8 cellular contexts compared by ENCODE assay signal in the genomic region with DNA sequence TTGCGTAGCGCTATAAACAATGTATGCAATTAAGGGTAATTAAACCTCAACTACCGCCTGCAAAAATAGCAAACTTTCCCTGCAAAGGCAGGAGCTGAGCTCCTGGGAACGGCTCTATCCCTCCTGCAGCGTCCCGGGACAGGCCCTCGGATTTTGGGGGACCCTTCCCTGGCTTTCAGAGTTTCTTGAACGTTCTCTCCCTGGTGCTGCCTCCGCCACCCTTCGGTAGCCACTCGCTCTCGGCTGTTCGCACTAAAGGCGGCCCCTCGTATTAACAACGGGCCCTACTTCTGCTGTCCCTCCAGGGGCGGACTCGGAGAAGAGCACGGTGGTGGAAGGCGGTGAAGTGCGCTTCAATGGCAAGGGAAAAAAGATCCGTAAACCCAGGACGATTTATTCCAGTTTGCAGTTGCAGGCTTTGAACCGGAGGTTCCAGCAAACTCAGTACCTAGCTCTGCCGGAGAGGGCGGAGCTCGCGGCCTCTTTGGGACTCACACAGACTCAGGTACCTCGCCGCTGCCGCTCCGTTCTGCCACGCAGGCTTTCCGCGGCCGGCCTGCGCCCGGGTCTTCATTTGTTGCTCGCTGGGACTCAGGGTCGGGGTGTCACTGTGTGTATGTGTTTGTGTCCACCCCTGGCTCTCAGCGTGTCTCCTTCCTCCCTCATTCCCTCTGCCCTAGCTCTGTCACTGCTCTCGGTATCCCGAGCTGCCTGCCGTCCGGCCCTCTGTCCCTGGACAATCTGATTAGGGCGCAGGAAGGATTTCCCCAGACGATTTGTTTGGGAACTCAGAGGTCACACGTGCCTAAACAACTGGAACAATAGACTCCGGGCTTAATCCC. TPM values are rescaled to one million over a fixed set of nuclear protein-coding genes. Genes with fewer than 3 reads are reported as not detected.
DNase-seq lines count a peak whose midpoint lies in the region; ATAC-seq, FAIRE-seq and TF ChIP-seq lines count a peak whose summit lies in the region.

No MANE protein-coding gene starts in this region.

- peaks cover 6% of the 10 kb centered on the region for H3K36me3 Mint-ChIP-seq in astrocyte (ENCODE audit: low read depth, unreplicated experiment)

- H3K4me1 Mint-ChIP-seq in astrocyte (ENCODE audit: low read depth, unreplicated experiment) = peaks cover 5% of the 10 kb centered on the region

- no peak for TF ChIP-seq CTCF in astrocyte (IDR thresholded peaks at IDR 0.05; ENCODE audit: insufficient read depth, low read depth, low read length)
- TF ChIP-seq CTCF in liver (IDR thresholded peaks at IDR 0.05; ENCODE audit: low read depth, low read length, missing input control) = peak; percentile 5

- H3K36me3 ChIP-seq in astrocyte (ENCODE audit: insufficient read depth, low read length) (no peaks in the 10 kb centered on the region), liver (ENCODE audit: control insufficient read depth in 4 of 4, insufficient read depth in 3 of 4, low read depth in 1 of 4, low read length in 3 of 4) (no peaks in the 10 kb centered on the region)

- H3K9me3 Mint-ChIP-seq in astrocyte (ENCODE audit: unreplicated experiment) = peaks cover 28% of the 10 kb centered on the region

- H2AFZ ChIP-seq in astrocyte (ENCODE audit: low read depth, low read length) = no peak overlapping the region

- no peak overlapping the region for H3K4me3 ChIP-seq in astrocyte (ENCODE audit: insufficient read depth, low read depth, low read length)
- H3K4me3 ChIP-seq in liver (ENCODE audit: low read depth in 1 of 3, low read length in 3 of 3) = no peak overlapping the region

- H3K4me3 Mint-ChIP-seq in astrocyte (ENCODE audit: unreplicated experiment) = peak overlapping the region; percentile 45

- H3K27ac ChIP-seq in astrocyte (ENCODE audit: low read depth, low read length) = no peak overlapping the region
- H3K27ac ChIP-seq in liver (ENCODE audit: low read depth in 1 of 2, low read length in 2 of 2) = no peak overlapping the region

- H3K4me1 ChIP-seq in astrocyte (ENCODE audit: insufficient read depth, low read length) (peaks cover 6% of the 10 kb centered on the region), liver (ENCODE audit: control insufficient read depth in 4 of 4, insufficient read depth in 4 of 4, low read length in 3 of 4) (peaks cover 11 to 45% (median 20%) of the 10 kb centered on the region in 4 donors)

- no peaks in the 10 kb centered on the region for H3K79me2 ChIP-seq in astrocyte (ENCODE audit: insufficient read depth, low read length)

- H3K27me3 Mint-ChIP-seq in astrocyte (ENCODE audit: low read depth, unreplicated experiment) = peaks cover 83% of the 10 kb centered on the region

- ATAC-seq in GM18519 (IDR thresholded peaks at IDR 0.05; ENCODE audit: low FRiP score, unreplicated experiment) (no peak), GM19324 (IDR thresholded peaks at IDR 0.05; ENCODE audit: low FRiP score, unreplicated experiment) (no peak)

- H3K9ac ChIP-seq in astrocyte (ENCODE audit: low read length) (no peak overlapping the region), liver (ENCODE audit: low read depth in 1 of 2, low read length in 2 of 2) (no peak overlapping the region)

- peaks cover 36% of the 10 kb centered on the region for H4K20me1 ChIP-seq in astrocyte (ENCODE audit: insufficient read depth, low read length)

- FAIRE-seq in astrocyte (lab: Jason Lieb, UNC) = no peak

- H3K9me3 ChIP-seq in astrocyte (ENCODE audit: insufficient read depth, low read depth, low read length) (peaks cover 6% of the 10 kb centered on the region), liver (ENCODE audit: control insufficient read depth in 4 of 4, low read length in 3 of 4) (peaks cover 0 to 2% (median 0%) of the 10 kb centered on the region in 4 donors)

- no peak for TF ChIP-seq RAD21 in liver (IDR thresholded peaks at IDR 0.05)

- 8% methylated on average over 49 of the region's 49 CpGs for WGBS in liver

- peak overlapping the region; percentile 89 for H3K27ac Mint-ChIP-seq in astrocyte (ENCODE audit: unreplicated experiment)

- DNase-seq in SKM-1 treated with dmso at 0.1 percent for 144 hours (lab: John Stamatoyannopoulos, UW; ENCODE audit: unreplicated experiment) (peak; percentile 54), SKM-1 (lab: John Stamatoyannopoulos, UW; ENCODE audit: unreplicated experiment) (no peak), NOMO-1 treated with DMSO at 0.1 percent for 48 hours (lab: John Stamatoyannopoulos, UW; ENCODE audit: unreplicated experiment) (peak; percentile 36), astrocyte (ENCODE audit: low read depth) (no peak), medulla oblongata (ENCODE audit: extremely low spot score) (no peak)

- H3K27me3 ChIP-seq in astrocyte (ENCODE audit: insufficient read depth, low read length) (peaks cover 94% of the 10 kb centered on the region), liver (ENCODE audit: control insufficient read depth in 4 of 4, insufficient read depth in 4 of 4, low read length in 3 of 4) (peaks cover 0 to 67% (median 32%) of the 10 kb centered on the region in 4 donors)

- peak overlapping the region; percentile 91 for H3K4me2 ChIP-seq in astrocyte (ENCODE audit: low read length)

TF ChIP-seq in liver, 16 proteins besides CTCF, POLR2A, EP300 and RAD21:
- no peak for TF ChIP-seq NR2F2 (IDR thresholded peaks at IDR 0.05)
- TF ChIP-seq SP1 (IDR thresholded peaks at IDR 0.05) = no peak
- TF ChIP-seq, protein P1, sequence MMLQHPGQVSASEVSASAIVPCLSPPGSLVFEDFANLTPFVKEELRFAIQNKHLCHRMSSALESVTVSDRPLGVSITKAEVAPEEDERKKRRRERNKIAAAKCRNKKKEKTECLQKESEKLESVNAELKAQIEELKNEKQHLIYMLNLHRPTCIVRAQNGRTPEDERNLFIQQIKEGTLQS (IDR thresholded peaks at IDR 0.05) = no peak
- no peak for TF ChIP-seq MAX (IDR thresholded peaks at IDR 0.05)
- no peak for TF ChIP-seq HNF4G (IDR thresholded peaks at IDR 0.05)
- TF ChIP-seq EGR1 (IDR thresholded peaks at IDR 0.05; ENCODE audit: low read depth in 2 of 2) = no peak

RNA-seq across cellular contexts. Expression of gene DLX1, which starts 1.3 kb away (rescaled TPM):
- 0.27 TPM in 1 of 2 replicates, not detected in the other for total RNA-seq in astrocyte
- total RNA-seq in liver = not detected
- not detected for polyA plus RNA-seq in liver

RNA-seq across cellular contexts. Expression of gene DLX2, which starts 16.1 kb away (rescaled TPM):
- 2.1 and 2.2 TPM in 2 replicates for total RNA-seq in astrocyte
- total RNA-seq in liver = not detected
- not detected for polyA plus RNA-seq in liver

Comparison
In these comparisons a context has a peak if more than half of its experiments do, and no peak if none do; other contexts are left out.
1. DNase-seq: peak in SKM-1 treated with dmso at 0.1 percent for 144 hours (single experiment) and NOMO-1 treated with DMSO at 0.1 percent for 48 hours (single experiment); none in SKM-1 (single experiment), astrocyte (single experiment) and medulla oblongata (single experiment).